In the genomic region with DNA sequence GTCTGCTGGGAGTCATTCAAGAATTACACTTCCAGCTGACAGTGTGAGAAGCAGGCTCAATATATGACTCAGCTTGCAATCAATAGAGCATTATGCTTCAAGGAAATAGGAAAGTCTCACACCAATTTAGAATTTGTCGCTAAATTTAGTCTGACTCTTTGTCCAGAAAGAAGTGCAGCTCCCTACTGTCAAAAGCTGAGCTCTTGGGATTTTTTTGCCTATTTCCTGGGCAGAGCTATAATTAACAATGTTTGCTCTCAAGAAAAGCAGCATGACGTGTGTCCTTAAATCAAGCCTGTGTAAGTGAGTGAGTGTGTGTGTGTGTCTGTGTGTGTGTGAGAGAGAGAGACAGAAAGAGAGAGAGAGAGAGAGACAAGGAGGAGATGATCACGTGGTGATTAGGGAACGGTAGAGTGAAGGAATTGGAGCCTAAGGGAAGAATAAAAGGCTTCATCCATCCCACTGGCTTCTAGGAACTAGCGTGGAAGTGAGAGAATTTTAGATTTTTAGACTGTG, we compare ENCODE assay signal across 9 cellular contexts. TPM values are rescaled to one million over a fixed set of nuclear protein-coding genes. Genes with fewer than 3 reads are reported as not detected.
DNase-seq lines count a peak whose midpoint lies in the region; ATAC-seq, FAIRE-seq and TF ChIP-seq lines count a peak whose summit lies in the region.
"Had no signal": no experiment of that assay in that cellular context is flagged by ENCODE, and none has a peak within 500 bp of the region (broad histone marks: within the 10 kb centered on the region; RNA-seq: fewer than 3 reads in every experiment).

No MANE protein-coding gene starts in this region.

- H3K36me3 Mint-ChIP-seq in activated CD8-positive, alpha-beta T cell treated with anti-CD3 and anti-CD28 coated beads, Interleukin-2, amount 10 ng/mL, durations not matched to agents 7 days and 5 days (ENCODE audit: low read depth): no peaks in the 10 kb centered on the region

- ATAC-seq in GM19463 (IDR thresholded peaks at IDR 0.05; ENCODE audit: unreplicated experiment): peak; percentile 62
- peak; percentile 78 to 90 (median 86) for ATAC-seq in pancreas
- ATAC-seq in activated CD8-positive, alpha-beta T cell treated with anti-CD3 and anti-CD28 coated beads, Interleukin-2, amount 10 ng/mL, durations not matched to agents 7 days and 5 days: no peak

- no peak overlapping the region for H3K4me3 Mint-ChIP-seq in activated CD8-positive, alpha-beta T cell treated with anti-CD3 and anti-CD28 coated beads, Interleukin-2, amount 10 ng/mL, durations not matched to agents 7 days and 5 days

- CTCF ChIA-PET in activated CD8-positive, alpha-beta T cell treated with anti-CD3 and anti-CD28 coated beads, Interleukin-2, amount 10 ng/mL, durations not matched to agents 7 days and 5 days (lab: Charles Lee): no interaction called here

- H3K27me3 ChIP-seq in pancreas: no peaks in the 10 kb centered on the region

- H3K9me3 ChIP-seq in pancreas: no peaks in the 10 kb centered on the region

- H3K36me3 ChIP-seq in pancreas: no peaks in the 10 kb centered on the region

- peaks cover 4 to 17% (median 11%) of the 10 kb centered on the region in 3 donors for H3K4me1 ChIP-seq in pancreas

- FAIRE-seq in pancreas (lab: Jason Lieb, UNC): no peak

- POLR2A ChIA-PET in activated CD8-positive, alpha-beta T cell treated with anti-CD3 and anti-CD28 coated beads, Interleukin-2, amount 10 ng/mL, durations not matched to agents 7 days and 5 days (lab: Charles Lee): interaction anchor here (0.6 kb wide), 1 partner anchor 1913 kb away, joined by 4 read pairs; no protein-coding TSS in a partner anchor

- TF ChIP-seq CTCF in pancreas (IDR thresholded peaks at IDR 0.05): no peak

- DNase-seq in NCI-H345 treated with DMSO at 0.1 percent for 48 hours (lab: John Stamatoyannopoulos, UW; ENCODE audit: unreplicated experiment): peak; percentile 14
- DNase-seq in epithelial cell of prostate (ENCODE audit: low read depth, low spot score): no peak
- peak in 2 of 6 donors; percentile 15 to 16 for DNase-seq in pancreas
- DNase-seq in NCI-H1048 (lab: John Stamatoyannopoulos, UW): no peak
- no peak for DNase-seq in SIG-M5 treated with dmso at 0.1 percent for 504 hours (lab: John Stamatoyannopoulos, UW; ENCODE audit: unreplicated experiment)
- DNase-seq in RKO (ENCODE audit: low spot score): no peak
- no peak for DNase-seq in activated CD8-positive, alpha-beta T cell treated with anti-CD3 and anti-CD28 coated beads, Interleukin-2, amount 10 ng/mL, durations not matched to agents 7 days and 5 days

- H3K27ac ChIP-seq in epithelial cell of prostate (peak overlapping the region; percentile 41), pancreas (peak overlapping the region in 3 of 4 donors; percentile 4 to 66 (median 24))
- H3K27ac ChIP-seq: KMS-11 had no signal

- peaks cover 3% of the 10 kb centered on the region for H3K4me1 Mint-ChIP-seq in activated CD8-positive, alpha-beta T cell treated with anti-CD3 and anti-CD28 coated beads, Interleukin-2, amount 10 ng/mL, durations not matched to agents 7 days and 5 days (ENCODE audit: low read depth)

- no peak overlapping the region for H3K4me3 ChIP-seq in pancreas

- WGBS in pancreas, 2 donors: 14 to 17% methylated on average over 5 of the region's 5 CpGs

- H3K27ac Mint-ChIP-seq in activated CD8-positive, alpha-beta T cell treated with anti-CD3 and anti-CD28 coated beads, Interleukin-2, amount 10 ng/mL, durations not matched to agents 7 days and 5 days: no peak overlapping the region

- intact Hi-C loops in pancreas (cut with DNase I): no loop called here

- peaks cover 8% of the 10 kb centered on the region for H3K27me3 Mint-ChIP-seq in activated CD8-positive, alpha-beta T cell treated with anti-CD3 and anti-CD28 coated beads, Interleukin-2, amount 10 ng/mL, durations not matched to agents 7 days and 5 days (ENCODE audit: low read depth)

- no peaks in the 10 kb centered on the region for H3K9me3 Mint-ChIP-seq in activated CD8-positive, alpha-beta T cell treated with anti-CD3 and anti-CD28 coated beads, Interleukin-2, amount 10 ng/mL, durations not matched to agents 7 days and 5 days (ENCODE audit: insufficient read depth)

RNA-seq across cellular contexts. Expression of gene SLC35G2, which starts 16.4 kb away (rescaled TPM):
- total RNA-seq in pancreas: 1 to 10 TPM; 1.5 to 7.6 (median 3.2) TPM
- polyA plus RNA-seq in pancreas: 1 to 10 TPM; 2.1 to 8.9 TPM
- total RNA-seq in activated CD8-positive, alpha-beta T cell treated with anti-CD3 and anti-CD28 coated beads, Interleukin-2, amount 10 ng/mL, durations not matched to agents 7 days and 5 days: under 1 TPM in 1 of 2 experiments, not detected in 1; 0.16 TPM

RNA-seq across cellular contexts. Expression of gene STAG1, which starts 50.4 kb away (rescaled TPM):
- total RNA-seq in pancreas: 10 to 100 TPM; 17.2 to 24.1 (median 19.5) TPM
- 1 to 10 TPM; 6.8 to 8.3 TPM for polyA plus RNA-seq in pancreas
- 10 to 100 TPM; 38.7 to 44.7 TPM for total RNA-seq in activated CD8-positive, alpha-beta T cell treated with anti-CD3 and anti-CD28 coated beads, Interleukin-2, amount 10 ng/mL, durations not matched to agents 7 days and 5 days

RNA-seq across cellular contexts. Expression of gene NCK1, which starts 59.5 kb away (rescaled TPM):
- total RNA-seq in pancreas: 10 to 100 TPM in 4 of 6 donors, 1 to 10 TPM in 2; 9.6 to 28.3 (median 11.6) TPM
- polyA plus RNA-seq in pancreas: 10 to 100 TPM in 1 of 2 donors, 1 to 10 TPM in 1; 5.4 to 10.5 TPM
- total RNA-seq in activated CD8-positive, alpha-beta T cell treated with anti-CD3 and anti-CD28 coated beads, Interleukin-2, amount 10 ng/mL, durations not matched to agents 7 days and 5 days: 10 to 100 TPM; 36.3 to 39.1 TPM
